17 cellular contexts compared by ENCODE assay signal in the genomic region with DNA sequence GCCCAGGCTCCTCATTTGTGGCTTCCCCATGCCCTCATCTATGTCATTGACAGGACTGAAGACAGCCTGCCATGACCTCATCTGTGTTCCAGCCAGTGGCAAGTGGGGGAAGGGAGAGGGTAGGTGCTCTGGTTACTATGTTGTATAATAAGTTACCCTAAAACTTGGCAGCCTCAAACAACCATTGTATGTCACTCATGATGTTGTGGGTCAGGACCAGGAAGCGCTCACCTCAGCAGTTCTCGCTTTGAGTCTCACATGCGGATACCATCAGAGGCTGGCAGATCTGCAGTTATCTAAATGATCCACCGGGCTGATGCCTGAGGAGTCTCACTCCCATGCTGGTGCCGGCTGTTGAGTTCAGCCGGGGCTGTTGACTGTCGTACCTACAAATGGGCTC.
DNase-seq lines count a peak whose midpoint lies in the region; ATAC-seq, FAIRE-seq and TF ChIP-seq lines count a peak whose summit lies in the region.
"Had no signal": no experiment of that assay in that cellular context is flagged by ENCODE, and none has a peak within 500 bp of the region (broad histone marks: within the 10 kb centered on the region; RNA-seq: fewer than 3 reads in every experiment).

No MANE protein-coding gene starts in this region.

- no peaks in the 10 kb centered on the region for H3K79me2 ChIP-seq in H1 (ENCODE audit: control insufficient read depth in 1 of 2, insufficient read depth in 2 of 2, low read length in 2 of 2)

- no peak overlapping the region for H3K14ac ChIP-seq in H1 (ENCODE audit: insufficient read length)

- peaks cover 29% of the 10 kb centered on the region for H3K27me3 Mint-ChIP-seq in activated CD4-positive, alpha-beta T cell treated with anti-CD3 and anti-CD28 coated beads for 36 hours

- H3K9me3 ChIP-seq in H1 (ENCODE audit: insufficient read depth in 2 of 2, low read depth in 1 of 2, low read length in 1 of 2): no peaks in the 10 kb centered on the region; a peak in 1 of 4 replicates
- H3K9me3 ChIP-seq: mucosa of descending colon, ovary, transverse colon had no signal

- peak overlapping the region; percentile 63; the same call in 1 of the 2 replicates for H2BK5ac ChIP-seq in H1 (ENCODE audit: low read depth, low read length)

- TF ChIP-seq CTCF in H1 (IDR thresholded peaks at IDR 0.05; ENCODE audit: control extremely low read depth in 1 of 3, insufficient read depth in 1 of 3, low read depth in 1 of 3, low read length in 3 of 3): no peak

- H3K27ac ChIP-seq in H1 (ENCODE audit: low read depth, low read length): no peak overlapping the region
- H3K27ac ChIP-seq: ovary, transverse colon had no signal

- peak overlapping the region; percentile 18; the same call in 1 of the 2 replicates for H2BK15ac ChIP-seq in H1 (ENCODE audit: low read length)

- H2AFZ ChIP-seq in H1 (ENCODE audit: low read length): 0 out of 2 replicates have a peak overlapping the region, but pooled peaks have one; percentile 1

- H3K79me1 ChIP-seq in H1 (ENCODE audit: low read depth, low read length): no peaks in the 10 kb centered on the region

- 74% methylated on average over 7 of the region's 7 CpGs; no CpG with 5 or more reads in 1 of the 2 experiments for WGBS in H1 (ENCODE audit: extremely low coverage in 1 of 2, insufficient coverage in 1 of 2, insufficient read length in 1 of 2, insufficient replicate concordance in 2 of 2, low coverage in 1 of 2, low lambda C conversion rate in 2 of 2, missing lambda C conversion rate in 1 of 2), 2 experiments

- CTCF ChIA-PET in activated CD4-positive, alpha-beta T cell treated with anti-CD3 and anti-CD28 coated beads for 36 hours (lab: Charles Lee): interaction anchor here (0.7 kb wide), 1 partner anchor 12 kb away, joined by 3 read pairs; no protein-coding TSS in a partner anchor
- CTCF ChIA-PET in H1 (lab: Charles Lee; ENCODE audit: partially characterized antibody): interaction anchor here (0.6 to 17.5 kb wide), 10 partner anchors 15 to 336 kb away, joined by 3 to 266 read pairs (median 5); a partner anchor contains a TSS

- POLR2A ChIA-PET in activated CD4-positive, alpha-beta T cell treated with anti-CD3 and anti-CD28 coated beads for 36 hours (lab: Charles Lee): no interaction called here
- POLR2A ChIA-PET in H1 (lab: Charles Lee; ENCODE audit: partially characterized antibody): interaction anchor here (0.8 kb wide), 1 partner anchor 136 kb away, joined by 4 read pairs; no protein-coding TSS in a partner anchor

- no peak overlapping the region for H4K5ac ChIP-seq in H1 (ENCODE audit: insufficient read length, low read depth, low read length)

- no peaks in the 10 kb centered on the region for H4K20me1 ChIP-seq in H1 (replicated peaks in 1 of 2; ENCODE audit: control insufficient read depth in 1 of 2, insufficient read depth in 2 of 2, low read length in 2 of 2)

- peak overlapping the region in 1 of 2 experiments; percentile 48; a peak in 2 of 4 replicates for H3K4me2 ChIP-seq in H1 (ENCODE audit: insufficient read depth in 1 of 2, low read depth in 2 of 2, low read length in 2 of 2)

- TF ChIP-seq POLR2A in H1 (IDR thresholded peaks at IDR 0.05; ENCODE audit: control extremely low read depth in 1 of 2, low read depth in 2 of 2, low read length in 2 of 2): no peak

- no peak overlapping the region for H3K23ac ChIP-seq in H1 (ENCODE audit: insufficient read length)

- 0 out of 2 replicates have a peak overlapping the region, but pooled peaks have one; percentile 34 for H2BK20ac ChIP-seq in H1 (ENCODE audit: low read length)

- no peak overlapping the region for H3K27ac Mint-ChIP-seq in activated CD4-positive, alpha-beta T cell treated with anti-CD3 and anti-CD28 coated beads for 36 hours
- H3K27ac Mint-ChIP-seq: IgD-negative memory B cell had no signal

- no peak overlapping the region; the same call in 1 of the 2 replicates for H3K18ac ChIP-seq in H1 (ENCODE audit: extremely low read depth, low read length)

- H3K4ac ChIP-seq in H1 (replicated peaks; ENCODE audit: insufficient read length, low read depth, low read length): no peak overlapping the region

- H3K36me3 ChIP-seq in H1 (ENCODE audit: control insufficient read depth in 2 of 4, insufficient read depth in 4 of 4, low read length in 3 of 4): no peaks in the 10 kb centered on the region
- H3K36me3 ChIP-seq: ovary, transverse colon had no signal

- intact Hi-C loops in activated CD4-positive, alpha-beta T cell treated with anti-CD3 and anti-CD28 coated beads for 36 hours (cut with DNase I, micrococcal nuclease): loop anchor here in 1 of 2 experiments (5.0 kb wide), 1 partner anchor 187 kb away; no protein-coding TSS in a partner anchor

- no peak overlapping the region for H4K91ac ChIP-seq in H1 (replicated peaks; ENCODE audit: insufficient read length, low read length)

- DNase-seq in activated CD4-positive, alpha-beta T cell treated with anti-CD3 and anti-CD28 coated beads for 36 hours: peak; percentile 57
- no peak for DNase-seq in activated CD4-positive, alpha-beta T cell treated with anti-CD3 and anti-CD28 coated beads, Interleukin-2, amount 50 U/mL, for 4 hours
- DNase-seq in OCI-M1 (lab: John Stamatoyannopoulos, UW): peak; percentile 81
- no peak for DNase-seq in H1 (ENCODE audit: low read depth in 1 of 2, low spot score in 2 of 2)
- peak; percentile 45 for DNase-seq in stimulated activated CD8-positive, alpha-beta memory T cell treated with anti-CD3 and anti-CD28 coated beads, Interleukin-4, amount 100 ng/mL, for 48 hours
- DNase-seq in foreskin melanocyte: no peak
- DNase-seq in NCI-H146 (lab: John Stamatoyannopoulos, UW): no peak
- DNase-seq: amygdala; mucosa of descending colon; NCI-H1092 treated with DMSO at 0.1 percent for 48 hours; NK-92 treated with Interleukin-12 subunit alpha and Interleukin-12 subunit beta, amount 100 ng/mL, for 24 hours; ovary; SIG-M5; transverse colon had no signal

- peaks cover 9% of the 10 kb centered on the region for H3K4me1 Mint-ChIP-seq in activated CD4-positive, alpha-beta T cell treated with anti-CD3 and anti-CD28 coated beads for 36 hours

- no peak overlapping the region for H2BK120ac ChIP-seq in H1 (replicated peaks; ENCODE audit: low read depth, low read length)

- no peak for TF ChIP-seq RAD21 in H1 (IDR thresholded peaks at IDR 0.05 in 1 of 2, conservative IDR thresholded peaks at IDR 0.05 in 1 of 2; ENCODE audit: low read depth in 2 of 2, low read length in 2 of 2)

- H2AK5ac ChIP-seq in H1 (ENCODE audit: low read depth, low read length): 0 out of 2 replicates have a peak overlapping the region, but pooled peaks have one; percentile 11

- peaks cover 11% of the 10 kb centered on the region for H3K23me2 ChIP-seq in H1 (ENCODE audit: low read depth, low read length)

- H3K4me3 Mint-ChIP-seq in activated CD4-positive, alpha-beta T cell treated with anti-CD3 and anti-CD28 coated beads for 36 hours: no peak overlapping the region
- H3K4me3 Mint-ChIP-seq: IgD-negative memory B cell had no signal

- no peak for FAIRE-seq in H1 (lab: Jason Lieb, UNC)
- FAIRE-seq: A204.1 had no signal

- no peaks in the 10 kb centered on the region for H3K27me3 ChIP-seq in H1 (replicated peaks in 1 of 4; ENCODE audit: control insufficient read depth in 3 of 4, extremely low read depth in 1 of 4, insufficient read depth in 3 of 4, low read length in 3 of 4)
- H3K27me3 ChIP-seq: ovary had no signal

- peak; percentile 77 for ATAC-seq in activated CD4-positive, alpha-beta T cell treated with anti-CD3 and anti-CD28 coated beads for 36 hours
- ATAC-seq in HG03439 (IDR thresholded peaks at IDR 0.05; ENCODE audit: unreplicated experiment): no peak
- ATAC-seq: mucosa of descending colon had no signal

- H3K4me3 ChIP-seq in H1 (ENCODE audit: extremely low read depth in 1 of 4, insufficient read depth in 2 of 4, low read depth in 3 of 4, low read length in 4 of 4): no peak overlapping the region
- H3K4me3 ChIP-seq: mucosa of descending colon, ovary, transverse colon had no signal

- peak overlapping the region; percentile 63; the same call in 1 of the 2 replicates for H2BK12ac ChIP-seq in H1 (ENCODE audit: low read depth, low read length)

- TF ChIP-seq EP300 in H1 (IDR thresholded peaks at IDR 0.05; ENCODE audit: borderline replicate concordance in 1 of 2, low read depth in 2 of 2, low read length in 2 of 2): no peak

- no peaks in the 10 kb centered on the region for H3K36me3 Mint-ChIP-seq in activated CD4-positive, alpha-beta T cell treated with anti-CD3 and anti-CD28 coated beads for 36 hours (ENCODE audit: low read depth)
- H3K36me3 Mint-ChIP-seq: IgD-negative memory B cell had no signal

- no peak overlapping the region for H3K9ac ChIP-seq in H1 (replicated peaks in 1 of 4; ENCODE audit: extremely low read depth in 1 of 4, low read depth in 3 of 4, low read length in 3 of 4)

- H3K56ac ChIP-seq in H1 (replicated peaks; ENCODE audit: insufficient read length, low read depth, low read length): no peak overlapping the region

- H4K8ac ChIP-seq in H1 (ENCODE audit: extremely low read depth, insufficient read depth, low read length): no peak overlapping the region

- H3K4me1 ChIP-seq in H1 (replicated peaks in 1 of 4; ENCODE audit: control insufficient read depth in 3 of 4, insufficient read depth in 4 of 4, low read length in 3 of 4): peaks cover 10 to 31% (median 11%) of the 10 kb centered on the region in 4 experiments

- no peaks in the 10 kb centered on the region for H3K9me3 Mint-ChIP-seq in activated CD4-positive, alpha-beta T cell treated with anti-CD3 and anti-CD28 coated beads for 36 hours (ENCODE audit: low read depth)
- H3K9me3 Mint-ChIP-seq: IgD-negative memory B cell had no signal

TF ChIP-seq in H1, 55 proteins besides CTCF, POLR2A, EP300 and RAD21:
- TF ChIP-seq EZH2 (IDR thresholded peaks at IDR 0.05; ENCODE audit: low read depth, low read length, severe bottlenecking): no peak
- TF ChIP-seq MAFK (IDR thresholded peaks at IDR 0.05; ENCODE audit: low read depth, low read length): 0 out of 2 replicates have a peak, but pooled peaks have one; percentile 11
- TF ChIP-seq CBX8 (IDR thresholded peaks at IDR 0.05; ENCODE audit: borderline replicate concordance, low read depth, low read length): no peak

Comparison
In these comparisons a context has a peak if more than half of its experiments do, and no peak if none do; other contexts are left out.
1. DNase-seq: peak in activated CD4-positive, alpha-beta T cell treated with anti-CD3 and anti-CD28 coated beads for 36 hours (single experiment), OCI-M1 (single experiment) and stimulated activated CD8-positive, alpha-beta memory T cell treated with anti-CD3 and anti-CD28 coated beads, Interleukin-4, amount 100 ng/mL, for 48 hours (single experiment); none in activated CD4-positive, alpha-beta T cell treated with anti-CD3 and anti-CD28 coated beads, Interleukin-2, amount 50 U/mL, for 4 hours (0 of 2), H1 (0 of 2), foreskin melanocyte (single experiment) and NCI-H146 (single experiment).